14 cellular contexts compared by ENCODE assay signal in the genomic region with DNA sequence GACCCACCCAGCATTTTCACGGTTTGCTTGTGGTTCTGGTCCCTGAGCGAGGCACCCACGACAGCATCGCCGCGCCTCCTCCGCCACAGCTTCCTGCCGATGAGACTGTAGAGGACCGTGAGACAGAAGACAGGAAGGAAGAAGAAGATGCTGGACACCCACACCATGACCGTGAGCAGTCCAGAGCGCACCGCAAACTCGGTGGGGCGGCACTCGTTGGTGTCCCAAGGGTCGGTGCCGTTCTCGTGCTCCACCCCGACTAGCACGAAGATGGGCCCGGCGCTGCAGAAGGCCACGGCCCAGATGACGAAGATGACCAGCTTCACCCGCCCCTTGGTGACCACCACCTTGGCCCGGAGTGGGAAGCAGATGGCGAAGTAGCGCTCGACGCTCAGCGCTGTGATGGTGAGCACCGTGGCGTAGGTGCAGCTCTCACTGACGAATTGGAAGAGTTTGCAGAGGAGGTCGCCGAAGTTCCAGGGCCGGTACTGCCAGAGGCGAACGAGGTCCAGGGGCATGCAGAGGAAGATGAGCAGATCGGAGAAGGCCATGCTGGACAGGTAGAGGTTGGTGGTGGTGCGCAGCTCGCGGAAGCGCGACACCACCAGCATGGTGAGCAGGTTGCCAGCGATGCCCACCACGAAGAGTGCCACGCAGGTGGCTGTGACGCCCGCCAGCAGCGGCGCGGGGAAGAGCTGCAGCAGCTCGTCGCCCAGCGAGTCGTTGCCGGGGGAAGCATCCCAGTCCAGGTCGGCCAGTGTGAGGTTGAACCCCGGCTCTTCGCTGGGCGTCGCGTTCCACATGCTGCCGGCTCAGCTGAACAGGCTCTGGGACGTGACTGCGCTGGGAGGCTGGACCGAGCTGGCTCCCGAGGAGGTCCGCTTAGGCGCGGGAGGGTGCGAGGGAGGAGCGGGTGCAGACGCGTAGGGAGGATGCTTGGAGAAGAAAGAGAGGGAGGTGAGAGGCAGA. TPM values are rescaled to one million over a fixed set of nuclear protein-coding genes. Genes with fewer than 3 reads are reported as not detected.
DNase-seq lines count a peak whose midpoint lies in the region; ATAC-seq and TF ChIP-seq lines count a peak whose summit lies in the region.
"Had no signal": no experiment of that assay in that cellular context is flagged by ENCODE, and none has a peak within 500 bp of the region (broad histone marks: within the 10 kb centered on the region; RNA-seq: fewer than 3 reads in every experiment).

Gene GHSR (minus strand): TSS at position 846 of the 969 bp plus-strand sequence. CDS start 43 bp downstream, at position 803.

- no peak within 1 kb of the TSS for H3K27ac Mint-ChIP-seq in CD8-positive, alpha-beta T cell
- no peak within 1 kb of the TSS for H3K27ac Mint-ChIP-seq in activated naive CD8-positive, alpha-beta T cell treated with anti-CD3 and anti-CD28 coated beads, Interleukin-2, amount 10 ng/mL, durations not matched to agents 7 days and 5 days
- peak within 1 kb of the TSS in 2 of 9 donors; percentile 9 to 39 for H3K27ac Mint-ChIP-seq in naive thymus-derived CD4-positive, alpha-beta T cell

- no peak within 1 kb of the TSS for H3K9ac ChIP-seq in HUES64 (ENCODE audit: low read depth, low read length)

- H3K36me3 Mint-ChIP-seq in CD8-positive, alpha-beta T cell: no peaks in the 10 kb centered on the region
- no peaks in the 10 kb centered on the region for H3K36me3 Mint-ChIP-seq in activated naive CD8-positive, alpha-beta T cell treated with anti-CD3 and anti-CD28 coated beads, Interleukin-2, amount 10 ng/mL, durations not matched to agents 7 days and 5 days
- peaks cover 3 to 9% (median 7%) of the 10 kb centered on the region in 5 donors for H3K36me3 Mint-ChIP-seq in naive thymus-derived CD4-positive, alpha-beta T cell

- POLR2A ChIA-PET in CD8-positive, alpha-beta T cell (lab: Charles Lee): no interaction called here
- POLR2A ChIA-PET in activated naive CD8-positive, alpha-beta T cell treated with anti-CD3 and anti-CD28 coated beads, Interleukin-2, amount 10 ng/mL, durations not matched to agents 7 days and 5 days (lab: Charles Lee): no interaction called here
- POLR2A ChIA-PET in naive thymus-derived CD4-positive, alpha-beta T cell (lab: Charles Lee): no interaction called here
- POLR2A ChIA-PET in GM10248 (lab: Yijun Ruan, JAX): no interaction called here

- H3K4me3 Mint-ChIP-seq in CD8-positive, alpha-beta T cell: peak within 1 kb of the TSS; percentile 40
- peak within 1 kb of the TSS; percentile 47 for H3K4me3 Mint-ChIP-seq in activated naive CD8-positive, alpha-beta T cell treated with anti-CD3 and anti-CD28 coated beads, Interleukin-2, amount 10 ng/mL, durations not matched to agents 7 days and 5 days
- peak within 1 kb of the TSS; percentile 58 to 89 (median 77) for H3K4me3 Mint-ChIP-seq in naive thymus-derived CD4-positive, alpha-beta T cell

- H3K4me1 ChIP-seq in CD8-positive, alpha-beta T cell (ENCODE audit: insufficient read depth, low read length): peaks cover 22% of the 10 kb centered on the region
- H3K4me1 ChIP-seq in HUES64 (ENCODE audit: insufficient read depth, low read length): peaks cover 6% of the 10 kb centered on the region
- peaks cover 15 to 20% of the 10 kb centered on the region in 2 donors for H3K4me1 ChIP-seq in naive thymus-derived CD4-positive, alpha-beta T cell (ENCODE audit: control insufficient read depth in 2 of 2, insufficient read depth in 2 of 2, low read length in 2 of 2)

- H3K27ac ChIP-seq in CD8-positive, alpha-beta T cell (ENCODE audit: low read depth, low read length): no peak within 1 kb of the TSS
- no peak within 1 kb of the TSS for H3K27ac ChIP-seq in HUES64 (ENCODE audit: low read depth, low read length)
- H3K27ac ChIP-seq in naive thymus-derived CD4-positive, alpha-beta T cell (ENCODE audit: low read depth, low read length): no peak within 1 kb of the TSS
- H3K27ac ChIP-seq: right atrium auricular region had no signal

- no peaks in the 10 kb centered on the region for H3K36me3 ChIP-seq in CD8-positive, alpha-beta T cell (ENCODE audit: insufficient read depth, low read length)
- H3K36me3 ChIP-seq in HUES64 (ENCODE audit: insufficient read depth, low read length): no peaks in the 10 kb centered on the region
- H3K36me3 ChIP-seq in naive thymus-derived CD4-positive, alpha-beta T cell (ENCODE audit: control insufficient read depth in 2 of 3, insufficient read depth in 3 of 3, low read length in 3 of 3): no peaks in the 10 kb centered on the region
- H3K36me3 ChIP-seq: right atrium auricular region had no signal

- no peaks in the 10 kb centered on the region for H3K9me3 ChIP-seq in CD8-positive, alpha-beta T cell (ENCODE audit: low read length)
- H3K9me3 ChIP-seq in HUES64 (ENCODE audit: insufficient read depth, low read depth, low read length): no peaks in the 10 kb centered on the region
- H3K9me3 ChIP-seq in naive thymus-derived CD4-positive, alpha-beta T cell (ENCODE audit: control insufficient read depth in 2 of 3, low read length in 3 of 3): no peaks in the 10 kb centered on the region
- H3K9me3 ChIP-seq: right atrium auricular region had no signal

- intact Hi-C loops in CD8-positive, alpha-beta T cell (cut with DNase I, micrococcal nuclease): no loop called here
- intact Hi-C loops in naive thymus-derived CD4-positive, alpha-beta T cell (cut with micrococcal nuclease): no loop called here

- no peak within 1 kb of the TSS for H3K4me3 ChIP-seq in CD8-positive, alpha-beta T cell (ENCODE audit: low read depth, low read length)
- H3K4me3 ChIP-seq in HUES64 (ENCODE audit: low read length): peak within 1 kb of the TSS; percentile 43
- H3K4me3 ChIP-seq in naive thymus-derived CD4-positive, alpha-beta T cell (ENCODE audit: low read length): peak within 1 kb of the TSS; percentile 34
- H3K4me3 ChIP-seq: right atrium auricular region had no signal

- H3K4me1 Mint-ChIP-seq in CD8-positive, alpha-beta T cell (ENCODE audit: low read depth): peaks cover 25% of the 10 kb centered on the region
- peaks cover 31% of the 10 kb centered on the region for H3K4me1 Mint-ChIP-seq in activated naive CD8-positive, alpha-beta T cell treated with anti-CD3 and anti-CD28 coated beads, Interleukin-2, amount 10 ng/mL, durations not matched to agents 7 days and 5 days
- peaks cover 24 to 38% (median 34%) of the 10 kb centered on the region in 7 donors for H3K4me1 Mint-ChIP-seq in naive thymus-derived CD4-positive, alpha-beta T cell

- 59% methylated on average over 76 of the region's 76 CpGs for WGBS in HUES64

- DNase-seq in CD8-positive, alpha-beta T cell: no peak
- DNase-seq in activated naive CD8-positive, alpha-beta T cell treated with anti-CD3 and anti-CD28 coated beads, Interleukin-2, amount 10 ng/mL, durations not matched to agents 7 days and 5 days: peak; percentile 43
- peak in 1 of 9 donors; percentile 30 for DNase-seq in naive thymus-derived CD4-positive, alpha-beta T cell
- DNase-seq in pons (ENCODE audit: low spot score) (no peak), GM10248 (ENCODE audit: extremely low spot score) (no peak), NCI-H1436 (lab: John Stamatoyannopoulos, UW) (no peak), medulla oblongata (ENCODE audit: extremely low spot score) (no peak)
- DNase-seq: activated CD4-positive, CD25-positive, alpha-beta regulatory T cell treated with anti-CD3 and anti-CD28 coated beads, Interleukin-2, amount 50 U/mL, for 72 hours; Calu3; NCI-H2171 treated with DMSO at 0.1 percent for 48 hours had no signal

- no peaks in the 10 kb centered on the region for H3K9me3 Mint-ChIP-seq in CD8-positive, alpha-beta T cell
- no peaks in the 10 kb centered on the region for H3K9me3 Mint-ChIP-seq in activated naive CD8-positive, alpha-beta T cell treated with anti-CD3 and anti-CD28 coated beads, Interleukin-2, amount 10 ng/mL, durations not matched to agents 7 days and 5 days
- peaks cover 0 to 18% (median 4%) of the 10 kb centered on the region in 11 donors for H3K9me3 Mint-ChIP-seq in naive thymus-derived CD4-positive, alpha-beta T cell

- no peak for ATAC-seq in CD8-positive, alpha-beta T cell
- ATAC-seq in activated naive CD8-positive, alpha-beta T cell treated with anti-CD3 and anti-CD28 coated beads, Interleukin-2, amount 10 ng/mL, durations not matched to agents 7 days and 5 days (ENCODE audit: low read depth): peak; percentile 56
- peak; percentile 61 for ATAC-seq in naive thymus-derived CD4-positive, alpha-beta T cell

- H3K27me3 Mint-ChIP-seq in CD8-positive, alpha-beta T cell (ENCODE audit: low read depth): peaks cover 65% of the 10 kb centered on the region
- H3K27me3 Mint-ChIP-seq in activated naive CD8-positive, alpha-beta T cell treated with anti-CD3 and anti-CD28 coated beads, Interleukin-2, amount 10 ng/mL, durations not matched to agents 7 days and 5 days: peaks cover 89% of the 10 kb centered on the region
- H3K27me3 Mint-ChIP-seq in naive thymus-derived CD4-positive, alpha-beta T cell: peaks cover 58 to 82% (median 79%) of the 10 kb centered on the region in 5 donors

- CTCF ChIA-PET in CD8-positive, alpha-beta T cell (lab: Charles Lee): no interaction called here
- CTCF ChIA-PET in naive thymus-derived CD4-positive, alpha-beta T cell (lab: Charles Lee): no interaction called here
- CTCF ChIA-PET in GM10248 (lab: Yijun Ruan, JAX): interaction anchor here (1.4 to 1.6 kb wide), 2 partner anchors 14 to 15 kb away, joined by 5 read pairs; no protein-coding TSS in a partner anchor

- H3K27me3 ChIP-seq in CD8-positive, alpha-beta T cell (ENCODE audit: insufficient read depth, low read length): peaks cover 12% of the 10 kb centered on the region
- peaks cover 96% of the 10 kb centered on the region for H3K27me3 ChIP-seq in HUES64 (ENCODE audit: insufficient read depth, low read length)
- H3K27me3 ChIP-seq in naive thymus-derived CD4-positive, alpha-beta T cell (ENCODE audit: control insufficient read depth in 2 of 2, insufficient read depth in 2 of 2, low read length in 2 of 2): peaks cover 0 to 30% of the 10 kb centered on the region in 2 donors

- no peak for TF ChIP-seq CTCF in CD8-positive, alpha-beta T cell (IDR thresholded peaks at IDR 0.05)
- no peak for TF ChIP-seq CTCF in GM10248 (IDR thresholded peaks at IDR 0.05; ENCODE audit: control extremely low read depth, extremely low read depth, low read depth, missing control alignments)

RNA-seq across cellular contexts. Expression of gene GHSR, which starts in this region (rescaled TPM):
- not detected for total RNA-seq in CD8-positive, alpha-beta T cell
- polyA plus RNA-seq in HUES64 (2013, experiment 1 of 2): not detected
- polyA plus RNA-seq in HUES64 (2013, experiment 2 of 2): not detected
- total RNA-seq in activated naive CD8-positive, alpha-beta T cell treated with anti-CD3 and anti-CD28 coated beads, Interleukin-2, amount 10 ng/mL, durations not matched to agents 7 days and 5 days: not detected
- total RNA-seq in naive thymus-derived CD4-positive, alpha-beta T cell: not detected
- polyA plus RNA-seq in naive thymus-derived CD4-positive, alpha-beta T cell: not detected
- total RNA-seq: Calu3, cardiac septum, lung microvascular endothelial cell, right atrium auricular region had no signal

Comparison
In these comparisons a context has a peak if more than half of its experiments do, and no peak if none do; other contexts are left out.
1. Peak in DNase-seq and ATAC-seq in activated naive CD8-positive, alpha-beta T cell treated with anti-CD3 and anti-CD28 coated beads, Interleukin-2, amount 10 ng/mL, durations not matched to agents 7 days and 5 days; RNA of the gene not detected or under 1 TPM.
2. Peak in ATAC-seq and H3K4me3 ChIP-seq in naive thymus-derived CD4-positive, alpha-beta T cell; RNA of the gene not detected or under 1 TPM.